ENCODE assay signal across 9 cellular contexts in the genomic region with DNA sequence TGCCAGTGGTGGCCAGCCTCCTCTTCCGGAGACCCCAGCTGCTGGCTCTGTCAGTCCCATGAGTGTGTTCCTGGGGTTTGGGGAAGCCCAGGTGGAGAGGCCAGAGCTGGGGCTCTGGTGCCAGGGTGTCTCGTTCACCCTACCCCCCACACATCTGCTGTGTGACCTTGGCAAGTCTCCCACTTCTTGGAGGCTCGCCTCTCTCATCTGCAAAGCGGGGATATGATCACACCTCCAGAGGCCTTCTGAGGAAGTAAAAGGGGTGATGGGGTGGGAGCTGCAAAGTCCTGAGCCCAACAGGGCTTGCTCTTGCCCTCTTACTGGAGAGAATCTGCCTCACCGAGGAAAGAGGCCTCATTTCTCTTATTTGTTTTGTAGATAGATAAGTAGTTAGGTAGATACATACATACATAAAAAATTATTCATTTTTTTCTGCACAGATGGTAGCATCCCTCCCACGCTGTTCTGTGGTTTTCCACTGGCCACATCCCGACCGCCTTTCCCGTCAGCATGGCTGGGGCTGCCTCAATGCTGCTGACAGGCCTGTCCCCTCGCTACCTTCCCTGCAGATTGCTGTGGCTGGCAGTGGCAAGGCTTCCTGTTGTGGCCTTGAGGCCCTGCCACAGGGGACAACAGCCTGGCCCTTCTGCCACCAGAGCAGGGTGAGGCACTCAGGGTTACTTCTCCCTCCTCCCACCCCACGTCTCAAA. TPM values are rescaled to one million over a fixed set of nuclear protein-coding genes. Genes with fewer than 3 reads are reported as not detected.
DNase-seq lines count a peak whose midpoint lies in the region; ATAC-seq and FAIRE-seq lines count a peak whose summit lies in the region.
"Had no signal": no experiment of that assay in that cellular context is flagged by ENCODE, and none has a peak within 500 bp of the region (broad histone marks: within the 10 kb centered on the region; RNA-seq: fewer than 3 reads in every experiment).

No MANE protein-coding gene starts in this region.

- H3K4me3 Mint-ChIP-seq in T-helper 17 cell, result peak overlapping the region; percentile 73
- peak overlapping the region; percentile 61 for H3K4me3 Mint-ChIP-seq in activated naive CD8-positive, alpha-beta T cell treated with anti-CD3 and anti-CD28 coated beads, Interleukin-2, amount 50 U/mL, for 24 hours
- H3K4me3 Mint-ChIP-seq: naive B cell had no signal

- peak; percentile 26 for FAIRE-seq in GM19239 (lab: Jason Lieb, UNC)

- H3K27ac Mint-ChIP-seq in T-helper 17 cell, result peak overlapping the region; percentile 88
- peak overlapping the region; percentile 91 for H3K27ac Mint-ChIP-seq in activated naive CD8-positive, alpha-beta T cell treated with anti-CD3 and anti-CD28 coated beads, Interleukin-2, amount 50 U/mL, for 24 hours

- H3K4me1 Mint-ChIP-seq in T-helper 17 cell, result peaks cover 54% of the 10 kb centered on the region
- peaks cover 46% of the 10 kb centered on the region for H3K4me1 Mint-ChIP-seq in activated naive CD8-positive, alpha-beta T cell treated with anti-CD3 and anti-CD28 coated beads, Interleukin-2, amount 50 U/mL, for 24 hours

- H3K9me3 ChIP-seq in T-helper 17 cell (ENCODE audit: control insufficient read depth, low read length, poor library complexity, severe bottlenecking), result no peaks in the 10 kb centered on the region

- H3K36me3 Mint-ChIP-seq in T-helper 17 cell (ENCODE audit: low read depth), result no peaks in the 10 kb centered on the region
- peaks cover 3% of the 10 kb centered on the region for H3K36me3 Mint-ChIP-seq in activated naive CD8-positive, alpha-beta T cell treated with anti-CD3 and anti-CD28 coated beads, Interleukin-2, amount 50 U/mL, for 24 hours (ENCODE audit: low read depth)
- H3K36me3 Mint-ChIP-seq: naive B cell had no signal

- no peaks in the 10 kb centered on the region for H3K27me3 Mint-ChIP-seq in T-helper 17 cell
- peaks cover 5% of the 10 kb centered on the region for H3K27me3 Mint-ChIP-seq in activated naive CD8-positive, alpha-beta T cell treated with anti-CD3 and anti-CD28 coated beads, Interleukin-2, amount 50 U/mL, for 24 hours

- no peak for DNase-seq in GM19239 (ENCODE audit: insufficient read length, low spot score)
- DNase-seq in T-helper 17 cell, result peak in 2 of 3 donors; percentile 21 to 25
- DNase-seq in activated naive CD8-positive, alpha-beta T cell treated with anti-CD3 and anti-CD28 coated beads, Interleukin-2, amount 50 U/mL, for 24 hours, result peak; percentile 80
- DNase-seq in stimulated activated CD4-positive, alpha-beta T cell treated with anti-CD3 and anti-CD28 coated beads, Interleukin-2, amount 100 ng/mL, for 24 hours, result peak; percentile 46 to 70
- no peak for DNase-seq in NCI-H748 (lab: John Stamatoyannopoulos, UW; ENCODE audit: unreplicated experiment)
- DNase-seq in EL, result no peak
- DNase-seq: naive B cell had no signal

- ATAC-seq in T-helper 17 cell (peak; percentile 73), HG03342 (IDR thresholded peaks at IDR 0.05; ENCODE audit: unreplicated experiment) (no peak), HG02678 (IDR thresholded peaks at IDR 0.05; ENCODE audit: unreplicated experiment) (no peak)
- ATAC-seq in activated naive CD8-positive, alpha-beta T cell treated with anti-CD3 and anti-CD28 coated beads, Interleukin-2, amount 50 U/mL, for 24 hours, result peak; percentile 84

- no peaks in the 10 kb centered on the region for H3K9me3 Mint-ChIP-seq in activated naive CD8-positive, alpha-beta T cell treated with anti-CD3 and anti-CD28 coated beads, Interleukin-2, amount 50 U/mL, for 24 hours
- H3K9me3 Mint-ChIP-seq: naive B cell had no signal

RNA-seq across cellular contexts. Expression of gene MYO7A, which starts 23.9 kb away (rescaled TPM):
- total RNA-seq in T-helper 17 cell, result 1 to 10 TPM in 1 of 2 donors, under 1 TPM in 1; 0.57 to 1.7 TPM

RNA-seq across cellular contexts. Expression of gene OMP, which starts 49.3 kb away (rescaled TPM):
- total RNA-seq in T-helper 17 cell, result not detected

Comparison
In these comparisons a context has a peak if more than half of its experiments do, and no peak if none do; other contexts are left out.
1. DNase-seq: peak in T-helper 17 cell (2 of 3), activated naive CD8-positive, alpha-beta T cell treated with anti-CD3 and anti-CD28 coated beads, Interleukin-2, amount 50 U/mL, for 24 hours (single experiment) and stimulated activated CD4-positive, alpha-beta T cell treated with anti-CD3 and anti-CD28 coated beads, Interleukin-2, amount 100 ng/mL, for 24 hours (2 of 2); none in GM19239 (single experiment), NCI-H748 (single experiment) and EL (single experiment).
2. ATAC-seq: peak in T-helper 17 cell (single experiment) and activated naive CD8-positive, alpha-beta T cell treated with anti-CD3 and anti-CD28 coated beads, Interleukin-2, amount 50 U/mL, for 24 hours (single experiment); none in HG03342 (single experiment) and HG02678 (single experiment).